8 cellular contexts compared by ENCODE assay signal in the genomic region with DNA sequence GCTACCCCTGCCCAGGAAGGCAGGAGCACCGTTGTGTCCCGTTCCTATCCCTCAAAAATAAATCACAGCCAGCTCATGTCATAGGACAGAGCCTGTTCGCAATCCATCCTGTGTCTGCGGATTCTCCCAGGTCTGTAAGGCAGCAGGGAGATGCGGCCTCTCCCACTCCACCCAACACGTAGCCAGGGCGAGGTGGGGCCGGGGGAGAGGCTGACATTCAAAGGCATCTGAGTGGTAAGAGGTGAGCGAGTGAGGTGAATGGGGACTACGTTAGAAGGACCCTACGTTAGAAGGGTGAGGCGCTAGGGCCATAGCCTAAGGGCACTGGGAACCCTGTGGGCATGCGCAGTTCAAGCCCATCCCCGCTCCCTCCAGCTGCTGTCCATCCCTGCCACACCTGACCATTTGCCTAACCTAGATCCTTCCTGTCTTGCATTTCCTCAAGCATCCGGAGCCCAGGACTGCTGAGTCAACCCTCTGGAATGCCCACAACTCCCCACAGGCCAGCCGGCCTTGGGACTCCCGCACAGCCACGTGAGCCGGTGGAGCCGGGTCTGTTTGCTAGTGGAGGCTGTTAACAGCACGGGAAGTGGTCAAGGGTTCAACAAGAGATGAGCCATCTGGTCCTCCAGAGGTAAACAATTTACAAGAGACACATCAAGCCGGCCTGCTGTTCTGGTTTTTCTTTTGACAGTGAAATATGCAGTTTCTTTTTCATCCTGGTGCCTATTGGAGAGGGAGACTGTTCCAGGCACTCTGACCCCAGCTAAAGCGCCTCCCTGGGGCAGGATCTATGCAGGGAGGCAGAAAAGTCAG. TPM values are rescaled to one million over a fixed set of nuclear protein-coding genes. Genes with fewer than 3 reads are reported as not detected.
DNase-seq lines count a peak whose midpoint lies in the region; ATAC-seq lines count a peak whose summit lies in the region.

No MANE protein-coding gene starts in this region.

- DNase-seq in GM04503 (ENCODE audit: low read depth) (peak; percentile 82), SK-N-MC (ENCODE audit: low read depth, low spot score) (no peak), glomerular visceral epithelial cell (ENCODE audit: extremely low spot score) (peak; percentile 100), pulmonary artery endothelial cell (ENCODE audit: low read depth, low spot score) (peak; percentile 24), activated T-cell treated with anti-CD3 and anti-CD28 coated beads for 4 hours (no peak)
- DNase-seq in stimulated activated CD4-positive, alpha-beta T cell treated with anti-CD3 and anti-CD28 coated beads, Interleukin-15, amount 100 ng/mL, for 24 hours = no peak

- no peak overlapping the region for H3K9ac ChIP-seq in SK-N-MC (ENCODE audit: insufficient read length)

- H3K27ac ChIP-seq in SK-N-MC = peak overlapping the region; percentile 54; the same call in 1 of the 2 replicates

- no peak for ATAC-seq in HG03342 (IDR thresholded peaks at IDR 0.05; ENCODE audit: unreplicated experiment)
- no peak for ATAC-seq in HG03378 (IDR thresholded peaks at IDR 0.05; ENCODE audit: unreplicated experiment)

- no peak overlapping the region for H3K4me3 ChIP-seq in SK-N-MC

- no peaks in the 10 kb centered on the region for H3K9me3 ChIP-seq in SK-N-MC (ENCODE audit: low read depth, low read length)

- H3K36me3 ChIP-seq in SK-N-MC (ENCODE audit: insufficient read depth, low read length) = peaks cover 3% of the 10 kb centered on the region; the same call in 1 of the 2 replicates

RNA-seq across cellular contexts. Expression of gene RIPOR3, which starts 45.9 kb away (rescaled TPM):
- under 0.01 TPM in 1 of 2 replicates, not detected in the other for total RNA-seq in pulmonary artery endothelial cell

Comparison
In these comparisons a context has a peak if more than half of its experiments do, and no peak if none do; other contexts are left out.
1. DNase-seq: peak in GM04503 (single experiment), glomerular visceral epithelial cell (single experiment) and pulmonary artery endothelial cell (single experiment); none in SK-N-MC (single experiment), stimulated activated CD4-positive, alpha-beta T cell treated with anti-CD3 and anti-CD28 coated beads, Interleukin-15, amount 100 ng/mL, for 24 hours (single experiment) and activated T-cell treated with anti-CD3 and anti-CD28 coated beads for 4 hours (single experiment).